8 cellular contexts compared by ENCODE assay signal in the genomic region with DNA sequence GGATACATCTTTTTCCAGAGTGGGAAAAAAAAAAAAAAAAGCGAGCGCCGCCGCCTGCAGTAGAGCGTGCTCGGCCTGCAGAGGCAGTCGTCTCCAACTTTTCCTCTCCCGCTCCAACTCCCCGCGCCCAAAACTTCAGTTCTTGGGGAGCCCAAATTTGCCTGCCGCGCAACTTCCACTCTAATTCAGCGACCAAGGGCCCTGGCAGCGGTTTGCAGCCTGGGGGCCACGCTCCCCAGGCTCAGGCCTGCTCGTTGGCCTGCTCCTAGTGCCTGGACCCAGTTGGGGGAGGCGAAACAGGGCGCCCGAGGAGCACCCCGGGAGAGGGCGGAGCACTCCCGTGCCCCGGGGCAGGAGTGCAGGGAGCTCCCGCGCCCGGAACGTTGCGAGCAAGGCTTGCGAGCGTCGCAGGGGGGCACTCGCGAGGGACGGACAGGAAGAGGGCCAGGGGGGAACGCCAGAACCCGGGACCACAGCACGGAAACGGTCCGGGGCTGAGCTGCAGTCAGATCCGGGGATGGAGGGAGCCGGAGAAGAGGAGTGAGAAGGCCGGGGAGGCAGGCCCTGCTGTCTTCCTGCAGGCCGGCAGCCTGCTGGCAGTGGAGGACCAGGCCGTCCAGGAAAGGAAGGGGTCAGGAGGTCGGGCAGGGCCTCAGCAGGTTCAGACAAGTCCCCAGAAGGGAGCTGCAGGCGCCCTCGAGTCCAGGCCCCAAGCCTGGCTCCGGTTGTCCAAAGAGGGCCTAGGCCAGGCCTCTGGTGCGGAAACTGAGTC. TPM values are rescaled to one million over a fixed set of nuclear protein-coding genes. Genes with fewer than 3 reads are reported as not detected.
DNase-seq lines count a peak whose midpoint lies in the region; ATAC-seq and TF ChIP-seq lines count a peak whose summit lies in the region.

A gene with protein sequence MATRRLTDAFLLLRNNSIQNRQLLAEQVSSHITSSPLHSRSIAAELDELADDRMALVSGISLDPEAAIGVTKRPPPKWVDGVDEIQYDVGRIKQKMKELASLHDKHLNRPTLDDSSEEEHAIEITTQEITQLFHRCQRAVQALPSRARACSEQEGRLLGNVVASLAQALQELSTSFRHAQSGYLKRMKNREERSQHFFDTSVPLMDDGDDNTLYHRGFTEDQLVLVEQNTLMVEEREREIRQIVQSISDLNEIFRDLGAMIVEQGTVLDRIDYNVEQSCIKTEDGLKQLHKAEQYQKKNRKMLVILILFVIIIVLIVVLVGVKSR (plus strand): TSS at position 508 of the 772 bp plus-strand sequence. CDS start 724 bp downstream, outside the sequence.

- no peaks in the 10 kb centered on the region for H3K9me1 ChIP-seq in IMR-90 (ENCODE audit: insufficient read depth, low read length)

- H2BK20ac ChIP-seq in IMR-90 (ENCODE audit: low read depth, low read length): no peak within 1 kb of the TSS

- dilution Hi-C loops in IMR-90 (cut with HindIII; ENCODE audit: low sequenced_read_pairs, unreplicated experiment): loop anchor here (25.0 kb wide), 1 partner anchor 414 kb away; a partner anchor contains a TSS

- peaks cover 3% of the 10 kb centered on the region; the same call in 1 of the 2 replicates for H4K20me1 ChIP-seq in IMR-90 (ENCODE audit: insufficient read depth, low read length)

- peak within 1 kb of the TSS; percentile 85 for H3K56ac ChIP-seq in IMR-90 (ENCODE audit: extremely low read depth, insufficient read depth, low read length)

- peak within 1 kb of the TSS; percentile 85 for H4K91ac ChIP-seq in IMR-90 (ENCODE audit: insufficient read depth, low read depth, low read length)

- peak; percentile 72; the same call in 1 of the 2 replicates for TF ChIP-seq POLR2A in IMR-90 (IDR thresholded peaks at IDR 0.05; ENCODE audit: low read depth, low read length)

- peak within 1 kb of the TSS; percentile 74 for H4K5ac ChIP-seq in IMR-90 (ENCODE audit: low read depth, low read length)

- CTCF ChIA-PET in Calu3 (lab: Charles Lee): interaction anchor here (0.6 to 1.8 kb wide), 17 partner anchors 9 to 413 kb away, joined by 3 to 12 read pairs (median 4); a partner anchor contains a TSS
- CTCF ChIA-PET in IMR-90 (lab: Yijun Ruan, JAX): interaction anchor here (0.6 to 1.1 kb wide), 7 partner anchors 13 to 258 kb away, joined by 3 to 4 read pairs (median 3); no protein-coding TSS in a partner anchor

- H3K4ac ChIP-seq in IMR-90 (ENCODE audit: low read depth, low read length): peak within 1 kb of the TSS; percentile 93

- H2AK9ac ChIP-seq in IMR-90 (replicated peaks; ENCODE audit: low read depth, low read length, poor library complexity): peak within 1 kb of the TSS; percentile 98

- peak within 1 kb of the TSS; percentile 92 for H2AK5ac ChIP-seq in IMR-90 (ENCODE audit: low read depth, low read length)

- 0% methylated on average over 27 of the region's 49 CpGs; no CpG with 5 or more reads in 1 of the 2 experiments for WGBS in IMR-90 (ENCODE audit: extremely low coverage in 2 of 2, insufficient read length in 1 of 2), 2 experiments

- peak within 1 kb of the TSS; percentile 83 for H3K27ac Mint-ChIP-seq in Calu3 (ENCODE audit: unreplicated experiment)

- H3K9ac ChIP-seq in IMR-90 (ENCODE audit: low read depth, low read length) (peak within 1 kb of the TSS; percentile 88), mucosa of rectum (ENCODE audit: low read depth in 1 of 2, low read length in 2 of 2) (peak within 1 kb of the TSS; percentile 89 to 98)

- intact Hi-C loops in Calu3 (cut with micrococcal nuclease; ENCODE audit: unreplicated experiment): loop anchor here (5.0 kb wide), 1 partner anchor 414 kb away; no protein-coding TSS in a partner anchor
- intact Hi-C loops in IMR-90 (cut with micrococcal nuclease): loop anchor here (2.0 to 10.0 kb wide), 6 partner anchors 79 to 571 kb away; a partner anchor contains a TSS

- peak; percentile 55 for ATAC-seq in GM21515 (IDR thresholded peaks at IDR 0.05; ENCODE audit: unreplicated experiment)
- ATAC-seq in IMR-90 (ENCODE audit: low read depth): peak; percentile 89

- H2BK120ac ChIP-seq in IMR-90 (ENCODE audit: low read depth, low read length): peak within 1 kb of the TSS; percentile 85

- H3K27me3 ChIP-seq in IMR-90 (ENCODE audit: control insufficient read depth, insufficient read depth, low read length): no peaks in the 10 kb centered on the region
- H3K27me3 ChIP-seq in mucosa of rectum (ENCODE audit: control insufficient read depth in 2 of 2, insufficient read depth in 2 of 2, low read length in 2 of 2): no peaks in the 10 kb centered on the region

- peak within 1 kb of the TSS; percentile 97 for H3K4me3 Mint-ChIP-seq in Calu3 (ENCODE audit: low read depth, unreplicated experiment)

- no peak within 1 kb of the TSS for H2BK15ac ChIP-seq in IMR-90 (ENCODE audit: low read depth, low read length)

- H3K23ac ChIP-seq in IMR-90 (ENCODE audit: low read depth, low read length): peak within 1 kb of the TSS; percentile 74

- TF ChIP-seq CTCF in Calu3 (IDR thresholded peaks at IDR 0.05; ENCODE audit: unreplicated experiment) (peak; percentile 96), IMR-90 (conservative IDR thresholded peaks at IDR 0.05; ENCODE audit: low read depth, low read length) (peak; percentile 53), epithelial cell of proximal tubule (conservative IDR thresholded peaks at IDR 0.05; ENCODE audit: low read depth, low read length) (peak; percentile 49)

- H3K27me3 Mint-ChIP-seq in Calu3 (ENCODE audit: unreplicated experiment): no peaks in the 10 kb centered on the region

- peak within 1 kb of the TSS; percentile 93 for H3K4me2 ChIP-seq in IMR-90 (ENCODE audit: low read depth, low read length)

- no peaks in the 10 kb centered on the region for H3K9me3 Mint-ChIP-seq in Calu3 (ENCODE audit: low read depth, unreplicated experiment)

- H3K4me1 ChIP-seq in IMR-90 (ENCODE audit: control insufficient read depth, insufficient read depth, low read length) (peaks cover 8% of the 10 kb centered on the region), mucosa of rectum (ENCODE audit: control insufficient read depth in 2 of 2, insufficient read depth in 2 of 2, low read length in 2 of 2) (peaks cover 5 to 13% of the 10 kb centered on the region in 2 donors)

- H3K4me3 ChIP-seq in IMR-90 (ENCODE audit: insufficient read depth, low read depth, low read length) (peak within 1 kb of the TSS; percentile 78), epithelial cell of proximal tubule (ENCODE audit: low read depth, low read length) (peak within 1 kb of the TSS; percentile 93), mucosa of rectum (ENCODE audit: low read length in 2 of 2) (peak within 1 kb of the TSS; percentile 80 to 97)

- TF ChIP-seq RAD21 in IMR-90 (IDR thresholded peaks at IDR 0.05; ENCODE audit: low read length): peak; percentile 48

- peaks cover 14 to 28% of the 10 kb centered on the region in 2 experiments for H3K79me1 ChIP-seq in IMR-90 (ENCODE audit: low read depth in 1 of 2, low read length in 2 of 2)

- in situ Hi-C loops in IMR-90 (cut with MboI; ENCODE audit: low sequenced_read_pairs): loop anchor here (10.0 kb wide), 1 partner anchor 416 kb away; no protein-coding TSS in a partner anchor

- H3K27ac ChIP-seq in IMR-90 (ENCODE audit: insufficient read depth, low read length) (peak within 1 kb of the TSS; percentile 90), mucosa of rectum (ENCODE audit: low read depth in 2 of 2, low read length in 2 of 2) (peak within 1 kb of the TSS; percentile 95 to 99)

- H3K36me3 ChIP-seq in IMR-90 (ENCODE audit: control insufficient read depth, insufficient read depth, low read length): no peaks in the 10 kb centered on the region
- no peaks in the 10 kb centered on the region for H3K36me3 ChIP-seq in mucosa of rectum (ENCODE audit: control insufficient read depth in 2 of 2, insufficient read depth in 2 of 2, low read length in 2 of 2)

- peaks cover 19% of the 10 kb centered on the region for H3K4me1 Mint-ChIP-seq in Calu3 (ENCODE audit: low read depth, unreplicated experiment)

- H3K9me3 ChIP-seq in IMR-90 (ENCODE audit: control insufficient read depth, insufficient read depth, low read length) (no peaks in the 10 kb centered on the region), mucosa of rectum (ENCODE audit: control insufficient read depth in 2 of 2, low read length in 2 of 2) (no peaks in the 10 kb centered on the region)

- H3K36me3 Mint-ChIP-seq in Calu3 (ENCODE audit: insufficient read depth, unreplicated experiment): peaks cover 31% of the 10 kb centered on the region

- BruUV-seq in Calu3 (replicated peaks; lab: Mats Ljungman, UMichigan) (no TSS peak), IMR-90 (replicated peaks; lab: Mats Ljungman, UMichigan) (no TSS peak)

- POLR2A ChIA-PET in IMR-90 (lab: Charles Lee; ENCODE audit: unreplicated experiment): interaction anchor here (0.6 kb wide), 1 partner anchor 834 kb away, joined by 3 read pairs; no protein-coding TSS in a partner anchor

- H2BK5ac ChIP-seq in IMR-90 (ENCODE audit: low read depth, low read length, poor library complexity, severe bottlenecking): peak within 1 kb of the TSS; percentile 83

- H3K18ac ChIP-seq in IMR-90 (ENCODE audit: low read depth, low read length): peak within 1 kb of the TSS; percentile 58

- peak within 1 kb of the TSS; percentile 70 to 96 for H4K8ac ChIP-seq in IMR-90 (ENCODE audit: low read depth in 2 of 2, low read length in 2 of 2)

- H2AFZ ChIP-seq in IMR-90 (replicated peaks; ENCODE audit: low read length, poor library complexity): peak within 1 kb of the TSS; percentile 99

- DNase-seq in Calu3 (peak; percentile 96), IMR-90 (peak; percentile 91), OCI-M1 (lab: John Stamatoyannopoulos, UW) (peak; percentile 95), epithelial cell of proximal tubule (ENCODE audit: low read depth) (no peak)
- DNase-seq in activated T-cell treated with anti-CD3 and anti-CD28 coated beads, Interleukin-2, amount 50 U/mL, for 1 hour: peak; percentile 92
- peak; percentile 66 to 72 for DNase-seq in stimulated activated CD8-positive, alpha-beta memory T cell treated with anti-CD3 and anti-CD28 coated beads, Interleukin-4, amount 100 ng/mL, for 4 hours (ENCODE audit: low read depth in 2 of 2, low spot score in 1 of 2)

- H3K14ac ChIP-seq in IMR-90 (replicated peaks; ENCODE audit: low read depth, low read length): peak within 1 kb of the TSS; percentile 82

TF ChIP-seq in IMR-90, 13 proteins besides CTCF, POLR2A, EP300 and RAD21 (continues in another document):
- TF ChIP-seq FOS (IDR thresholded peaks at IDR 0.05; ENCODE audit: low read depth, low read length) (peak; percentile 26; the same call in 1 of the 2 replicates), MAZ (IDR thresholded peaks at IDR 0.05; ENCODE audit: borderline replicate concordance, low read depth, low read length) (peak; percentile 84; the same call in 1 of the 2 replicates), SMC3 (IDR thresholded peaks at IDR 0.05; ENCODE audit: low read depth, low read length) (peak; percentile 43), CHD1 (IDR thresholded peaks at IDR 0.05; ENCODE audit: low read depth, low read length) (no peak; the same call in 1 of the 2 replicates), MXI1 (IDR thresholded peaks at IDR 0.05; ENCODE audit: borderline replicate concordance, low read depth, low read length) (peak; percentile 41; the same call in 1 of the 2 replicates)

RNA-seq across cellular contexts. Expression of the gene that starts here (rescaled TPM):
- total RNA-seq in Calu3 (2022): 86.0 and 99.7 TPM in 2 replicates
- total RNA-seq in IMR-90 (2012; rRNA removed): 26.9 and 29.4 TPM in 2 replicates
- 48.5 and 58.2 TPM in 2 replicates for polyA plus RNA-seq in IMR-90 (2012; rRNA removed)
- polyA plus RNA-seq in IMR-90 (2012; cell fraction: cytosol; rRNA removed): 17.4 and 21.0 TPM in 2 replicates
- 118 and 306 TPM in 2 replicates for polyA plus RNA-seq in IMR-90 (2012; cell fraction: nucleus; rRNA removed; ENCODE audit: low replicate concordance)
- 10.4 and 14.4 TPM in 2 replicates for total RNA-seq in epithelial cell of proximal tubule
